8 cellular contexts compared by ENCODE assay signal in genomic region chr1:84944767-84945486, GRCh38. TPM values are rescaled to one million over a fixed set of nuclear protein-coding genes. Genes with fewer than 3 reads are reported as not detected.
DNase-seq lines count a peak whose midpoint lies in the region; ATAC-seq and TF ChIP-seq lines count a peak whose summit lies in the region.

No MANE protein-coding gene starts in this region.

- no peaks in the 10 kb centered on the region for H3K9me3 ChIP-seq in body of pancreas
- H3K9me3 ChIP-seq in smooth muscle cell (replicated peaks; ENCODE audit: low read depth): no peaks in the 10 kb centered on the region

- no peak overlapping the region for H2AFZ ChIP-seq in smooth muscle cell (ENCODE audit: low read depth)

- H3K27me3 Mint-ChIP-seq in T-helper 2 cell treated with Interferon-gamma antibody and Interleukin-4, amounts not matched to agents 5 μg/mL and 100 μg/mL, for 36 hours (ENCODE audit: low read depth): no peaks in the 10 kb centered on the region

- 0 to 1% methylated on average over 6 of the region's 6 CpGs for WGBS in body of pancreas, 2 donors
- WGBS in smooth muscle cell (ENCODE audit: low lambda C conversion rate): 25% methylated on average over 6 of the region's 6 CpGs

- DNase-seq in activated gamma-delta T cell treated with Interleukin-2 at 50 U/mL for 16 hours (peak; percentile 71), activated gamma-delta T cell (lab: John Stamatoyannopoulos, UW) (no peak), NCI-H1694 (lab: John Stamatoyannopoulos, UW) (peak; percentile 83), body of pancreas (peak; percentile 65 to 83 (median 76)), iPS-NIHi7 (ENCODE audit: extremely low spot score) (peak; percentile 75), smooth muscle cell (lab: John Stamatoyannopoulos, UW; ENCODE audit: unreplicated experiment) (no peak)
- peak; percentile 70 for DNase-seq in T-helper 2 cell treated with Interferon-gamma antibody and Interleukin-4, amounts not matched to agents 5 μg/mL and 100 μg/mL, for 36 hours (ENCODE audit: low spot score)

- peaks cover 28% of the 10 kb centered on the region for H3K36me3 Mint-ChIP-seq in T-helper 2 cell treated with Interferon-gamma antibody and Interleukin-4, amounts not matched to agents 5 μg/mL and 100 μg/mL, for 36 hours (ENCODE audit: low read depth)

- H4K20me1 ChIP-seq in smooth muscle cell (ENCODE audit: low read depth): no peaks in the 10 kb centered on the region

- intact Hi-C loops in body of pancreas (cut with DNase I): no loop called here

- peaks cover 17% of the 10 kb centered on the region for H3F3A ChIP-seq in smooth muscle cell (ENCODE audit: low read depth)

- H3K4me2 ChIP-seq in smooth muscle cell: peak overlapping the region; percentile 74

- no peaks in the 10 kb centered on the region for H3K4me1 ChIP-seq in body of pancreas
- H3K4me1 ChIP-seq in smooth muscle cell (ENCODE audit: low read depth): peaks cover 9% of the 10 kb centered on the region

- H3K4me3 Mint-ChIP-seq in T-helper 2 cell treated with Interferon-gamma antibody and Interleukin-4, amounts not matched to agents 5 μg/mL and 100 μg/mL, for 36 hours: peak overlapping the region; percentile 82

- ATAC-seq in HG02885 (IDR thresholded peaks at IDR 0.05; ENCODE audit: poor library complexity, unreplicated experiment) (peak; percentile 84), body of pancreas (peak; percentile 97)

- H3K27me3 ChIP-seq in body of pancreas (no peaks in the 10 kb centered on the region), smooth muscle cell (ENCODE audit: low read depth) (peaks cover 10% of the 10 kb centered on the region)

- peak overlapping the region; percentile 81 for H3K27ac Mint-ChIP-seq in T-helper 2 cell treated with Interferon-gamma antibody and Interleukin-4, amounts not matched to agents 5 μg/mL and 100 μg/mL, for 36 hours

- TF ChIP-seq CTCF in body of pancreas (IDR thresholded peaks at IDR 0.05) (peak; percentile 69 to 98 (median 90)), smooth muscle cell (IDR thresholded peaks at IDR 0.05; ENCODE audit: borderline replicate concordance, insufficient read depth, poor library complexity, severe bottlenecking) (peak; percentile 88)

- peak overlapping the region; percentile 48 to 83 (median 66) for H3K27ac ChIP-seq in body of pancreas
- peak overlapping the region; percentile 92 for H3K27ac ChIP-seq in smooth muscle cell (ENCODE audit: low read depth)

- H3K9ac ChIP-seq in smooth muscle cell (ENCODE audit: low read depth): no peak overlapping the region

- no peaks in the 10 kb centered on the region for H3K36me3 ChIP-seq in body of pancreas (replicated peaks in 1 of 2; ENCODE audit: insufficient read depth in 1 of 2, low read depth in 2 of 2)
- no peaks in the 10 kb centered on the region for H3K36me3 ChIP-seq in smooth muscle cell (ENCODE audit: low read depth)

- H3K4me3 ChIP-seq in body of pancreas (peak overlapping the region in 1 of 2 donors; percentile 6), smooth muscle cell (peak overlapping the region; percentile 47)

- H3K79me2 ChIP-seq in smooth muscle cell (ENCODE audit: low read depth): no peaks in the 10 kb centered on the region

- H3K4me1 Mint-ChIP-seq in T-helper 2 cell treated with Interferon-gamma antibody and Interleukin-4, amounts not matched to agents 5 μg/mL and 100 μg/mL, for 36 hours (ENCODE audit: low read depth): peaks cover 28% of the 10 kb centered on the region

- peak in 2 of 3 donors; percentile 15 to 41 for TF ChIP-seq POLR2A in body of pancreas (IDR thresholded peaks at IDR 0.05)

- H3K9me3 Mint-ChIP-seq in T-helper 2 cell treated with Interferon-gamma antibody and Interleukin-4, amounts not matched to agents 5 μg/mL and 100 μg/mL, for 36 hours: peaks cover 6% of the 10 kb centered on the region

RNA-seq across cellular contexts. Expression of gene LPAR3, which starts 51.9 kb away (rescaled TPM):
- 10 to 100 TPM; 17.1 to 19.7 TPM for total RNA-seq in body of pancreas
- total RNA-seq in smooth muscle cell: 0.94 and 2.1 TPM in 2 replicates
- polyA plus RNA-seq in smooth muscle cell: 0.60 and 0.78 TPM in 2 replicates

RNA-seq across cellular contexts. Expression of gene MCOLN2, which starts 52.0 kb away (rescaled TPM):
- total RNA-seq in body of pancreas: not detected
- total RNA-seq in smooth muscle cell: not detected in 2 replicates
- polyA plus RNA-seq in smooth muscle cell: 0.25 TPM in 1 of 2 replicates, not detected in the other

Comparison
In these comparisons a context has a peak if more than half of its experiments do, and no peak if none do; other contexts are left out.
1. DNase-seq: peak in activated gamma-delta T cell treated with Interleukin-2 at 50 U/mL for 16 hours (single experiment), NCI-H1694 (single experiment), T-helper 2 cell treated with Interferon-gamma antibody and Interleukin-4, amounts not matched to agents 5 μg/mL and 100 μg/mL, for 36 hours (single experiment), body of pancreas (4 of 4) and iPS-NIHi7 (single experiment); none in activated gamma-delta T cell (single experiment) and smooth muscle cell (single experiment).